12 cellular contexts compared by ENCODE assay signal in the genomic region with DNA sequence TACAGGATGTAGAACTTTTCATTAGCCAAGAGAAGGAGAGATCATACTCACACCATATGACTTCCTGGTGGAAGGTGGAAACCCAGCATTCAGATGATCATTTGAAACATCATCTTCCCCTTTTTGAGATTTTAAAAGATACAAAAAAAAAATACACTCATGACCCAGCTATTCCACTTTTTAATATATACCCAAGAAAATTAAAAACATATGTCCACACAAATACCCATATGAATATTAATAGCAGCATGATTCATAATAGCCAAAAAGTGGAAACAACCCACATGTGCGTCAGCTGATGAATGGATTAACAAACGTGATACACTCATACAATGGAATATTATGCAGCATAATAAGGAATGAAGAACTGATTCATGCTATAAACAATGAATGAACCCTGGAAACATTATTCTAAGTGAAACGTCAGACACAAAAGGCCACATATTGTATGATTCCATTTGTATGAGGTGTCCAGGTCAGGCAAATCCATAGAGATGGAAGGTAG.
A peak's percentile ranks its signal among the peaks of the same experiment; 100 is the strongest.
DNase-seq lines count a peak whose midpoint lies in the region; ATAC-seq and TF ChIP-seq lines count a peak whose summit lies in the region.
"Had no signal": no experiment of that assay in that cellular context is flagged by ENCODE, and none has a peak within 500 bp of the region (broad histone marks: within the 10 kb centered on the region; RNA-seq: fewer than 3 reads in every experiment).

No MANE protein-coding gene starts in this region.

- H3K9ac ChIP-seq in subcutaneous abdominal adipose tissue (ENCODE audit: low read length in 5 of 5) = no peak overlapping the region

- no peaks in the 10 kb centered on the region for H3K36me3 ChIP-seq in subcutaneous abdominal adipose tissue (ENCODE audit: control insufficient read depth in 5 of 5, insufficient read depth in 5 of 5, low read length in 5 of 5)

- peak overlapping the region; percentile 13 for H3K27ac ChIP-seq in subcutaneous abdominal adipose tissue (ENCODE audit: low read depth, low read length)

- H3K4me1 ChIP-seq in subcutaneous abdominal adipose tissue (ENCODE audit: control insufficient read depth in 5 of 5, insufficient read depth in 5 of 5, low read length in 5 of 5) = peaks cover 0 to 5% (median 0%) of the 10 kb centered on the region in 5 donors

- no peak for ATAC-seq in GM18505 (IDR thresholded peaks at IDR 0.05; ENCODE audit: unreplicated experiment)
- ATAC-seq: mucosa of descending colon had no signal

- H3K4me3 ChIP-seq in HFF-Myc (replicated peaks; ENCODE audit: low read depth, low read length) (no peak overlapping the region), foreskin fibroblast (ENCODE audit: low read depth in 1 of 2, low read length in 2 of 2) (no peak overlapping the region), subcutaneous abdominal adipose tissue (ENCODE audit: low read depth in 1 of 5, low read length in 5 of 5) (no peak overlapping the region)
- H3K4me3 ChIP-seq: mucosa of descending colon had no signal

- no peaks in the 10 kb centered on the region for H3K9me3 ChIP-seq in subcutaneous abdominal adipose tissue (ENCODE audit: control insufficient read depth in 5 of 5, low read length in 5 of 5)
- H3K9me3 ChIP-seq: mucosa of descending colon had no signal

- no peak for TF ChIP-seq CTCF in HFF-Myc (IDR thresholded peaks at IDR 0.05; ENCODE audit: low read depth, low read length, missing control alignments)
- TF ChIP-seq CTCF in foreskin fibroblast (IDR thresholded peaks at IDR 0.05; ENCODE audit: low read depth, low read length) = no peak

- no peak for TF ChIP-seq POLR2A in GM18505 (IDR thresholded peaks at IDR 0.05; ENCODE audit: borderline replicate concordance, extremely low read depth, insufficient read depth, insufficient read length)

- no peaks in the 10 kb centered on the region for H3K27me3 ChIP-seq in subcutaneous abdominal adipose tissue (ENCODE audit: control insufficient read depth in 5 of 5, insufficient read depth in 4 of 5, low read length in 5 of 5)

- DNase-seq in HFF-Myc (ENCODE audit: extremely low read depth, low read depth) = peak; percentile 70
- peak; percentile 69 for DNase-seq in amniotic epithelial cell (ENCODE audit: low read depth)
- peak; percentile 90 to 93 for DNase-seq in foreskin fibroblast
- no peak for DNase-seq in activated CD4-positive, CD25-positive, alpha-beta regulatory T cell treated with anti-CD3 and anti-CD28 coated beads, Interleukin-2, amount 50 U/mL, for 72 hours
- no peak for DNase-seq in iPS-NIHi7 (ENCODE audit: extremely low spot score)
- DNase-seq: activated CD8-positive, alpha-beta memory T cell treated with anti-CD3 and anti-CD28 coated beads, Interleukin-2, amount 50 U/mL, for 48 hours; H7; mucosa of descending colon; NCI-H748 treated with DMSO at 0.1 percent for 48 hours; T-helper 9 cell had no signal

Comparison
In these comparisons a context has a peak if more than half of its experiments do, and no peak if none do; other contexts are left out.
1. DNase-seq: peak in HFF-Myc (single experiment), amniotic epithelial cell (single experiment) and foreskin fibroblast (2 of 2); none in activated CD4-positive, CD25-positive, alpha-beta regulatory T cell treated with anti-CD3 and anti-CD28 coated beads, Interleukin-2, amount 50 U/mL, for 72 hours (single experiment) and iPS-NIHi7 (single experiment).